In genomic region chr14:42014301-42014700, GRCh38 we compare ENCODE assay signal across 25 cellular contexts.
"Had no signal": no experiment of that assay in that cellular context is flagged by ENCODE, and none has a peak within 500 bp of the region (broad histone marks: within the 10 kb centered on the region; RNA-seq: fewer than 3 reads in every experiment).

No MANE protein-coding gene starts in this region.

- H3K36me3 ChIP-seq: gastrocnemius medialis, lower lobe of right lung, ovary, sigmoid colon, stomach, thyroid gland, vagina had no signal

- H3K27me3 ChIP-seq: dorsolateral prefrontal cortex, gastrocnemius medialis, ovary, sigmoid colon, stomach, thyroid gland, vagina had no signal

- H3K4me3 ChIP-seq: dorsolateral prefrontal cortex, gastrocnemius medialis, lower lobe of right lung, ovary, psoas muscle, sigmoid colon, stomach, thyroid gland, vagina had no signal

- H3K9me3 ChIP-seq: gastrocnemius medialis, lower lobe of right lung, ovary, psoas muscle, sigmoid colon, stomach, thyroid gland, vagina had no signal

- H3K4me1 ChIP-seq: gastrocnemius medialis, lower lobe of right lung, psoas muscle, sigmoid colon, stomach, thyroid gland, vagina had no signal

- DNase-seq: dorsolateral prefrontal cortex; effector CD4-positive, alpha-beta T cell; endodermal cell; foreskin fibroblast; gastrocnemius medialis; head of caudate nucleus; left ventricle myocardium superior; lower lobe of right lung; natural killer cell; occipital lobe; ovary; posterior cingulate gyrus; psoas muscle; right cardiac atrium; sigmoid colon; stimulated activated CD4-positive, alpha-beta T cell treated with anti-CD3 and anti-CD28 coated beads, Interleukin-2, amount 100 ng/mL, for 24 hours; stimulated activated CD4-positive, alpha-beta T cell treated with anti-CD3 and anti-CD28 coated beads, Interleukin-4, amount 100 ng/mL, for 24 hours; stimulated activated naive CD4-positive, alpha-beta T cell treated with Interleukin-2 at 50 U/mL for 16 hours; stomach; thyroid gland; trophoblast cell had no signal

- ATAC-seq: esophagus mucosa; gastrocnemius medialis; left ventricle myocardium superior; lower lobe of right lung; natural killer cell; psoas muscle; right cardiac atrium; stimulated activated effector memory CD8-positive, alpha-beta T cell treated with anti-CD3 and anti-CD28 coated beads, Interleukin-12 subunit alpha, Interleukin-12 subunit beta, amount 100 ng/mL, for 72 hours had no signal

- H3K27ac ChIP-seq: epithelial cell of prostate, gastrocnemius medialis, lower lobe of right lung, ovary, psoas muscle, sigmoid colon, stomach, thyroid gland, vagina had no signal
